ENCODE assay signal across 9 cellular contexts in genomic region chr1:6348511-6349191, GRCh38. TPM values are rescaled to one million over a fixed set of nuclear protein-coding genes. Genes with fewer than 3 reads are reported as not detected.
DNase-seq lines count a peak whose midpoint lies in the region; TF ChIP-seq lines count a peak whose summit lies in the region.
"Had no signal": no experiment of that assay in that cellular context is flagged by ENCODE, and none has a peak within 500 bp of the region (broad histone marks: within the 10 kb centered on the region; RNA-seq: fewer than 3 reads in every experiment).

No MANE protein-coding gene starts in this region.

- WGBS in H9 (ENCODE audit: extremely low coverage, insufficient read length, low lambda C conversion rate): no CpG with 5 or more reads among the region's 13 CpGs
- WGBS in spleen, 5 donors: 25 to 47% (median 39%) methylated on average over 9 to 13 of the region's 13 CpGs

- H3K18ac ChIP-seq in H9 (ENCODE audit: insufficient read length, low read depth, low read length): no peak overlapping the region

- H3K4me3 ChIP-seq in spleen: peak overlapping the region in 1 of 8 donors; percentile 32
- H3K4me3 ChIP-seq in dorsolateral prefrontal cortex: no peak overlapping the region
- H3K4me3 ChIP-seq: PC-9 had no signal

- no peak overlapping the region for H3T11ph ChIP-seq in H9 (ENCODE audit: low read length)

- H3K79me2 ChIP-seq in H9 (ENCODE audit: insufficient read depth, low read length): no peaks in the 10 kb centered on the region; the same call in 1 of the 2 replicates

- no peak overlapping the region for H2BK5ac ChIP-seq in H9 (ENCODE audit: insufficient read length, low read length)

- H3K4ac ChIP-seq in H9 (ENCODE audit: low read depth, low read length): no peak overlapping the region

- H3K27me3 ChIP-seq in H9 (ENCODE audit: insufficient read depth, low read length): no peaks in the 10 kb centered on the region
- no peaks in the 10 kb centered on the region for H3K27me3 ChIP-seq in spleen (replicated peaks in 1 of 7)
- H3K27me3 ChIP-seq in dorsolateral prefrontal cortex: no peaks in the 10 kb centered on the region

- H3K9me3 ChIP-seq in H9 (ENCODE audit: control insufficient read depth, low read depth, low read length) (no peaks in the 10 kb centered on the region), spleen (no peaks in the 10 kb centered on the region)

- no peak overlapping the region for H3K9ac ChIP-seq in H9 (ENCODE audit: extremely low read depth, insufficient read length, low read length)

- TF ChIP-seq POLR2A in spleen (IDR thresholded peaks at IDR 0.05): no peak

- no peak overlapping the region for H2BK15ac ChIP-seq in H9 (ENCODE audit: low read depth, low read length)

- H3K56ac ChIP-seq in H9 (ENCODE audit: insufficient read length, low read depth, low read length): no peak overlapping the region

- H4K5ac ChIP-seq in H9 (ENCODE audit: insufficient read length, low read depth, low read length): no peak overlapping the region

- H2BK20ac ChIP-seq in H9 (ENCODE audit: low read depth, low read length, poor library complexity, severe bottlenecking): no peak overlapping the region

- H3K4me1 ChIP-seq in H9 (ENCODE audit: insufficient read depth, low read length): 0 out of 2 replicates have a peak, but pooled peaks cover 3% of the 10 kb centered on the region
- peaks cover 8 to 61% (median 30%) of the 10 kb centered on the region in 6 donors for H3K4me1 ChIP-seq in spleen

- no peak for TF ChIP-seq CTCF in H9 (conservative IDR thresholded peaks at IDR 0.05)
- TF ChIP-seq CTCF in spleen (IDR thresholded peaks at IDR 0.05 in 8 of 11, conservative IDR thresholded peaks at IDR 0.05 in 3 of 11): no peak
- no peak for TF ChIP-seq CTCF in dorsolateral prefrontal cortex (IDR thresholded peaks at IDR 0.05 in 54 of 56, conservative IDR thresholded peaks at IDR 0.05 in 2 of 56; ENCODE audit: low read depth in 1 of 56, partially characterized antibody in 56 of 56)

- peak overlapping the region in 2 of 3 experiments; percentile 70 to 77; a peak in 4 of 7 replicates for H3K27ac Mint-ChIP-seq in H9

- H2BK12ac ChIP-seq in H9 (ENCODE audit: insufficient read length, low read depth, low read length): no peak overlapping the region

- no peak overlapping the region for H3K23ac ChIP-seq in H9 (ENCODE audit: insufficient read length, low read depth, low read length)

- H3K23me2 ChIP-seq in H9 (ENCODE audit: insufficient read length, low read depth, low read length, poor library complexity, severe bottlenecking): no peaks in the 10 kb centered on the region

- peaks cover 5% of the 10 kb centered on the region for H3K79me1 ChIP-seq in H9 (ENCODE audit: insufficient read depth, low read depth, low read length, poor library complexity, severe bottlenecking)

- H3K4me2 ChIP-seq in H9 (ENCODE audit: insufficient read depth, insufficient read length, low read length): no peak overlapping the region
- H3K4me2 ChIP-seq: PC-9 had no signal

- H4K20me1 ChIP-seq in H9 (ENCODE audit: control insufficient read depth, insufficient read depth, insufficient read length): no peaks in the 10 kb centered on the region

- no peak overlapping the region for H4K91ac ChIP-seq in H9 (ENCODE audit: insufficient read length, low read depth, low read length)

- no peaks in the 10 kb centered on the region; a peak in 1 of 5 replicates for H3K9me3 Mint-ChIP-seq in H9

- H3K27ac ChIP-seq in H9 (ENCODE audit: insufficient read length, low read depth, low read length) (no peak overlapping the region), spleen (peak overlapping the region; percentile 11 to 86 (median 68)), dorsolateral prefrontal cortex (peak overlapping the region in 9 of 59 donors; percentile 2 to 46 (median 18))
- H3K27ac ChIP-seq: PC-9 had no signal

- no peak overlapping the region for H4K8ac ChIP-seq in H9 (replicated peaks; ENCODE audit: insufficient read length, low read depth, low read length)

- no peak overlapping the region for H2AFZ ChIP-seq in H9 (ENCODE audit: low read length)
- H2AFZ ChIP-seq: PC-9 had no signal

- no peak overlapping the region for H2BK120ac ChIP-seq in H9 (ENCODE audit: low read depth, low read length, poor library complexity, severe bottlenecking)

- peak overlapping the region in 1 of 2 experiments; percentile 21; a peak in 1 of 5 replicates for H3K4me3 Mint-ChIP-seq in H9

- H3K36me3 Mint-ChIP-seq in H9 (ENCODE audit: insufficient read depth in 1 of 3, low read depth in 3 of 3): peaks cover 6 to 19% (median 11%) of the 10 kb centered on the region in 3 experiments; a peak in 6 of 7 replicates

- no peaks in the 10 kb centered on the region for H3K36me3 ChIP-seq in spleen

- intact Hi-C loops in spleen (cut with DNase I; ENCODE audit: low total_unique reads) (no loop called here), dorsolateral prefrontal cortex (cut with DNase I) (loop anchor here (2.0 to 5.0 kb wide), 2 partner anchors 54 to 101 kb away; no protein-coding TSS in a partner anchor)

- DNase-seq in H9: no peak
- DNase-seq in activated CD4-positive, alpha-beta T cell treated with anti-CD3 and anti-CD28 coated beads, Interleukin-2, amount 50 U/mL, for 1 hour: peak; percentile 40
- peak; percentile 18 for DNase-seq in effector CD8-positive, alpha-beta T cell (lab: John Stamatoyannopoulos, UW)
- peak; percentile 87 for DNase-seq in spleen
- no peak for DNase-seq in NCI-H748 treated with DMSO at 0.1 percent for 48 hours (lab: John Stamatoyannopoulos, UW)
- DNase-seq in dorsolateral prefrontal cortex: no peak
- no peak for DNase-seq in NOMO-1 (lab: John Stamatoyannopoulos, UW; ENCODE audit: unreplicated experiment in 2 of 2)
- DNase-seq in NCI-H774 (lab: John Stamatoyannopoulos, UW): no peak

- peaks cover 13 to 30% of the 10 kb centered on the region in 2 experiments for H3K4me1 Mint-ChIP-seq in H9

- H2AK5ac ChIP-seq in H9 (ENCODE audit: insufficient read length, low read length): no peak overlapping the region

- no peaks in the 10 kb centered on the region for H3K27me3 Mint-ChIP-seq in H9 (ENCODE audit: low read depth)

- H3K14ac ChIP-seq in H9 (ENCODE audit: insufficient read depth, low read length): no peak overlapping the region; the same call in 1 of the 2 replicates

RNA-seq across cellular contexts. Expression of gene ACOT7, which starts 44.9 kb away (rescaled TPM):
- total RNA-seq in H9 (2021) (85.2 and 87.4 TPM in 2 replicates), spleen (10 to 100 TPM; 11.3 to 31.5 (median 18.1) TPM), dorsolateral prefrontal cortex (100 to 1,000 TPM in 112 of 120 experiments, 10 to 100 TPM in 8; 67.4 to 236 (median 171) TPM)
- 10 to 100 TPM; 10.6 to 26.7 (median 22.5) TPM for polyA plus RNA-seq in spleen

Comparison
In these comparisons a context has a peak if more than half of its experiments do, and no peak if none do; other contexts are left out.
1. DNase-seq: peak in activated CD4-positive, alpha-beta T cell treated with anti-CD3 and anti-CD28 coated beads, Interleukin-2, amount 50 U/mL, for 1 hour (single experiment), effector CD8-positive, alpha-beta T cell (single experiment) and spleen (single experiment); none in H9 (single experiment), NCI-H748 treated with DMSO at 0.1 percent for 48 hours (single experiment), dorsolateral prefrontal cortex (0 of 10), NOMO-1 (0 of 2) and NCI-H774 (single experiment).